ENCODE assay signal across 18 cellular contexts in genomic region chrX:143994206-143994605, GRCh38.
A peak's percentile ranks its signal among the peaks of the same experiment; 100 is the strongest.
DNase-seq lines count a peak whose midpoint lies in the region; FAIRE-seq and TF ChIP-seq lines count a peak whose summit lies in the region.
"Had no signal": no experiment of that assay in that cellular context is flagged by ENCODE, and none has a peak within 500 bp of the region (broad histone marks: within the 10 kb centered on the region; RNA-seq: fewer than 3 reads in every experiment).

No MANE protein-coding gene starts in this region.

- H3K27me3 ChIP-seq in mammary epithelial cell (ENCODE audit: insufficient read depth, low read length): no peaks in the 10 kb centered on the region
- H3K27me3 ChIP-seq in colonic mucosa: no peaks in the 10 kb centered on the region

- no peak overlapping the region for H3K9ac ChIP-seq in mammary epithelial cell (ENCODE audit: insufficient read depth, low read length)
- no peak overlapping the region for H3K9ac ChIP-seq in colonic mucosa (ENCODE audit: low read depth in 2 of 2, low read length in 2 of 2)

- H3K79me2 ChIP-seq in mammary epithelial cell (ENCODE audit: insufficient read depth, low read length): no peaks in the 10 kb centered on the region

- H3K4me3 Mint-ChIP-seq in activated CD4-positive, alpha-beta T cell treated with anti-CD3 and anti-CD28 coated beads, Interleukin-2, amount 10 ng/mL, durations not matched to agents 7 days and 5 days: no peak overlapping the region
- H3K4me3 Mint-ChIP-seq: GM23338 had no signal

- CTCF ChIA-PET in mammary epithelial cell (lab: Charles Lee; ENCODE audit: low non-redundant PET): no interaction called here
- CTCF ChIA-PET in activated CD4-positive, alpha-beta T cell treated with anti-CD3 and anti-CD28 coated beads, Interleukin-2, amount 10 ng/mL, durations not matched to agents 7 days and 5 days (lab: Charles Lee): no interaction called here

- POLR2A ChIA-PET in activated CD4-positive, alpha-beta T cell treated with anti-CD3 and anti-CD28 coated beads, Interleukin-2, amount 10 ng/mL, durations not matched to agents 7 days and 5 days (lab: Charles Lee): no interaction called here

- H3K4me1 ChIP-seq in mammary epithelial cell (ENCODE audit: insufficient read depth, low read length) (no peaks in the 10 kb centered on the region), colonic mucosa (no peaks in the 10 kb centered on the region)

- no peak overlapping the region for H3K27ac Mint-ChIP-seq in activated CD4-positive, alpha-beta T cell treated with anti-CD3 and anti-CD28 coated beads, Interleukin-2, amount 10 ng/mL, durations not matched to agents 7 days and 5 days
- H3K27ac Mint-ChIP-seq: GM23338 had no signal

- dilution Hi-C loops in mammary epithelial cell (cut with HindIII; ENCODE audit: low sequenced_read_pairs): no loop called here

- no peak overlapping the region for H2AFZ ChIP-seq in mammary epithelial cell (ENCODE audit: low read depth, low read length)
- H2AFZ ChIP-seq: GM23338 had no signal

- H3K9me3 Mint-ChIP-seq in activated CD4-positive, alpha-beta T cell treated with anti-CD3 and anti-CD28 coated beads, Interleukin-2, amount 10 ng/mL, durations not matched to agents 7 days and 5 days: peaks cover 2% of the 10 kb centered on the region

- intact Hi-C loops in mammary epithelial cell (cut with micrococcal nuclease): no loop called here
- intact Hi-C loops in colonic mucosa (cut with DNase I): no loop called here

- H3K4me3 ChIP-seq in mammary epithelial cell (replicated peaks in 1 of 3; ENCODE audit: insufficient read depth in 1 of 3, low read depth in 2 of 3, low read length in 3 of 3) (no peak overlapping the region), colonic mucosa (no peak overlapping the region)
- H3K4me3 ChIP-seq: GM12878, GM23338 had no signal

- H3K4me1 Mint-ChIP-seq in activated CD4-positive, alpha-beta T cell treated with anti-CD3 and anti-CD28 coated beads, Interleukin-2, amount 10 ng/mL, durations not matched to agents 7 days and 5 days: no peaks in the 10 kb centered on the region
- H3K4me1 Mint-ChIP-seq: GM23338 had no signal

- BruUV-seq in mammary epithelial cell (replicated peaks; lab: Mats Ljungman, UMichigan): no TSS peak

- in situ Hi-C loops in mammary epithelial cell (cut with MboI; ENCODE audit: low sequenced_read_pairs in 2 of 2): no loop called here

- no peaks in the 10 kb centered on the region for H3K36me3 Mint-ChIP-seq in activated CD4-positive, alpha-beta T cell treated with anti-CD3 and anti-CD28 coated beads, Interleukin-2, amount 10 ng/mL, durations not matched to agents 7 days and 5 days (ENCODE audit: low read depth)

- DNase-seq in HT1080 (ENCODE audit: low read depth) (peak; percentile 32), mammary epithelial cell (peak; percentile 56), iris pigment epithelial cell (ENCODE audit: low read depth) (peak; percentile 35), urothelium cell line (ENCODE audit: low spot score) (peak; percentile 0), 8988T (no peak), colonic mucosa (no peak)
- no peak for DNase-seq in activated CD4-positive, alpha-beta T cell treated with anti-CD3 and anti-CD28 coated beads, Interleukin-2, amount 10 ng/mL, durations not matched to agents 7 days and 5 days
- DNase-seq: C1 segment of cervical spinal cord; DMS153; KG1; NCI-H1092; NCI-H345; NCI-H526 treated with DMSO at 0.1 percent for 48 hours; NK-92 treated with Interleukin-12 subunit alpha and Interleukin-12 subunit beta, amount 100 ng/mL, for 24 hours; OCI-M1 had no signal

- H3K27ac ChIP-seq in mammary epithelial cell (ENCODE audit: insufficient read depth, low read depth, low read length) (no peak overlapping the region), colonic mucosa (no peak overlapping the region)
- H3K27ac ChIP-seq: HL-60 had no signal

- FAIRE-seq in urothelium cell line (lab: Jason Lieb, UNC): no peak
- FAIRE-seq: GM12878 had no signal

- H3K36me3 ChIP-seq in mammary epithelial cell (ENCODE audit: insufficient read depth, low read length) (no peaks in the 10 kb centered on the region), colonic mucosa (no peaks in the 10 kb centered on the region)

- no peaks in the 10 kb centered on the region for H4K20me1 ChIP-seq in mammary epithelial cell (ENCODE audit: insufficient read depth, low read length)

- WGBS in mammary epithelial cell (ENCODE audit: low coverage, missing lambda C conversion rate): 77% methylated on average over 1 of the region's 1 CpG

- H3K9me3 ChIP-seq in mammary epithelial cell (replicated peaks; ENCODE audit: insufficient read depth, low read length): peaks cover 2% of the 10 kb centered on the region
- H3K9me3 ChIP-seq in colonic mucosa: no peaks in the 10 kb centered on the region

- H3K27me3 Mint-ChIP-seq in activated CD4-positive, alpha-beta T cell treated with anti-CD3 and anti-CD28 coated beads, Interleukin-2, amount 10 ng/mL, durations not matched to agents 7 days and 5 days: no peaks in the 10 kb centered on the region

- TF ChIP-seq CTCF in mammary epithelial cell (conservative IDR thresholded peaks at IDR 0.05 in 1 of 2, IDR thresholded peaks at IDR 0.05 in 1 of 2; ENCODE audit: extremely low read depth in 1 of 2, insufficient read depth in 1 of 2, low read depth in 1 of 2, low read length in 2 of 2) (no peak), colonic mucosa (IDR thresholded peaks at IDR 0.05) (no peak)

- no peak overlapping the region for H3K4me2 ChIP-seq in mammary epithelial cell (ENCODE audit: insufficient read depth, low read depth, low read length)
- H3K4me2 ChIP-seq: GM23338 had no signal

Comparison
In these comparisons a context has a peak if more than half of its experiments do, and no peak if none do; other contexts are left out.
1. DNase-seq: peak in HT1080 (single experiment), mammary epithelial cell (single experiment), iris pigment epithelial cell (single experiment) and urothelium cell line (single experiment); none in 8988T (single experiment), colonic mucosa (single experiment) and activated CD4-positive, alpha-beta T cell treated with anti-CD3 and anti-CD28 coated beads, Interleukin-2, amount 10 ng/mL, durations not matched to agents 7 days and 5 days (single experiment).